In genomic region chr1:39817091-39817932, GRCh38 we compare ENCODE assay signal across 2 cellular contexts.
TF ChIP-seq lines count a peak whose summit lies in the region.

No MANE protein-coding gene starts in this region.

TF ChIP-seq in GM12891, 5 proteins besides CTCF, POLR2A, EP300 and RAD21:
- peak; percentile 42; the same call in 1 of the 2 replicates for TF ChIP-seq TAF1 (IDR thresholded peaks at IDR 0.05; ENCODE audit: low read depth, low read length)
- peak; percentile 93 for TF ChIP-seq SPI1 (IDR thresholded peaks at IDR 0.05; ENCODE audit: low read depth, low read length)
TF ChIP-seq in GM12891: peak in this region for 2; not testable (repeated sequence) for 3.

TF ChIP-seq in H1, 55 proteins besides CTCF, POLR2A, EP300 and RAD21:
- TF ChIP-seq E2F6 (IDR thresholded peaks at IDR 0.05), result peak; percentile 18; the same call in 1 of the 2 replicates
TF ChIP-seq in H1: peak in this region for 1; not testable (repeated sequence) for 54.
